8 cellular contexts compared by ENCODE assay signal in the genomic region with DNA sequence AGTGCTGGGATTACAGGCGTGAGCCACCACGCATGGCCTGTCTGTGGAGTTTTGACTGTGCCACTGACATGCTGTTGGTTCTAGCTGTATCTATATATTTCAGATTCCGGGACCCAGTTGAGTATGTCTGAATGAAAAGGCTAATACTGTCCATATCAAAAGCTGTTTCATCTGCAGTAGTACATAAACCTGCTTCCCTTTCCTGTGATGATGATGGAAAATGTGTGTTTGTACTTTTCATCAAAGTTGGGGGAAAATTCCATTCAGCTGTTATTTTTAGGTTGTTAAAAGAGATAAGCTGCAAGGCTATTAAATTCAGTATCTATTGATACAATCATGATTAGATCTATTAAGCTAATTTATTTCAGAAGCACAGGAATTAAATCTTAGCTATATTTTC.
"Had no signal": no experiment of that assay in that cellular context is flagged by ENCODE, and none has a peak within 500 bp of the region (broad histone marks: within the 10 kb centered on the region; RNA-seq: fewer than 3 reads in every experiment).

No MANE protein-coding gene starts in this region.

- FAIRE-seq: G401.6, GM12878, GM12891, GM12892, GM18507, GM19239 had no signal

- H3K4me3 ChIP-seq: GM12878 had no signal

- DNase-seq: GDM1, GF-D8 had no signal
